ENCODE assay signal across 25 cellular contexts in genomic region chr5:177126771-177127170, GRCh38.
"Had no signal": no experiment of that assay in that cellular context is flagged by ENCODE, and none has a peak within 500 bp of the region (broad histone marks: within the 10 kb centered on the region; RNA-seq: fewer than 3 reads in every experiment).

No MANE protein-coding gene starts in this region.

- H3K4me3 ChIP-seq: left lung, lower lobe of right lung, skin epidermis, stomach, testis, tibial artery, upper lobe of right lung had no signal

- H3K9ac ChIP-seq: parathyroid adenoma had no signal

- H3K9me3 Mint-ChIP-seq: naive thymus-derived CD8-positive, alpha-beta T cell; stimulated activated naive B cell treated with anti-CD40 and anti-IgM and Interleukin-4, amounts not matched to agents 10 μg/mL and 1 μg/mL and 100 μg/mL, for 72 hours had no signal

- H3K36me3 Mint-ChIP-seq: naive thymus-derived CD8-positive, alpha-beta T cell; stimulated activated naive B cell treated with anti-CD40 and anti-IgM and Interleukin-4, amounts not matched to agents 10 μg/mL and 1 μg/mL and 100 μg/mL, for 72 hours had no signal

- H3K27ac ChIP-seq: left lung, lower lobe of right lung, parathyroid adenoma, skin epidermis, stomach, testis, tibial artery, upper lobe of right lung had no signal

- H3K36me3 ChIP-seq: left lung, lower lobe of right lung, stomach, tibial artery, upper lobe of right lung had no signal

- H3K4me3 Mint-ChIP-seq: naive thymus-derived CD8-positive, alpha-beta T cell; nephron; neural crest cell; stimulated activated naive B cell treated with anti-CD40 and anti-IgM and Interleukin-4, amounts not matched to agents 10 μg/mL and 1 μg/mL and 100 μg/mL, for 72 hours had no signal

- DNase-seq: hippocampal formation; left colon; lower lobe of right lung; mammary epithelial cell; mesenchymal stem cell; naive thymus-derived CD8-positive, alpha-beta T cell; nucleus accumbens; stimulated activated CD4-positive, alpha-beta T cell treated with anti-CD3 and anti-CD28 coated beads, Interleukin-4, amount 100 ng/mL, for 24 hours; stimulated activated naive B cell treated with anti-CD40 and anti-IgM and Interleukin-4, amounts not matched to agents 10 μg/mL and 1 μg/mL and 100 μg/mL, for 72 hours; stimulated activated naive CD8-positive, alpha-beta T cell treated with anti-CD3 and anti-CD28 coated beads, Interleukin-15, Interleukin-2, amounts not matched to agents 100 U/mL and 50 U/mL, for 24 hours; stomach; testis; tibial artery; trophoblast cell; upper lobe of right lung had no signal

- H3K9me3 ChIP-seq: left lung, lower lobe of right lung, stomach, testis, tibial artery, upper lobe of right lung had no signal

- H3K27me3 ChIP-seq: left lung, stomach, testis, tibial artery, upper lobe of right lung had no signal

- H2AFZ ChIP-seq: parathyroid adenoma had no signal

- H3K27ac Mint-ChIP-seq: nephron; progenitor cell of endocrine pancreas; stimulated activated naive B cell treated with anti-CD40 and anti-IgM and Interleukin-4, amounts not matched to agents 10 μg/mL and 1 μg/mL and 100 μg/mL, for 72 hours had no signal

- H3K4me1 ChIP-seq: parathyroid adenoma, stomach, testis, tibial artery, upper lobe of right lung had no signal

- ATAC-seq: left colon; left lung; lower lobe of right lung; naive thymus-derived CD8-positive, alpha-beta T cell; right cardiac atrium; sciatic nerve; stimulated activated naive B cell treated with anti-CD40 and anti-IgM and Interleukin-4, amounts not matched to agents 10 μg/mL and 1 μg/mL and 100 μg/mL, for 72 hours; stimulated activated naive CD8-positive, alpha-beta T cell treated with anti-CD3 and anti-CD28 coated beads, Interleukin-15, Interleukin-2, amounts not matched to agents 100 U/mL and 50 U/mL, for 24 hours; upper lobe of right lung had no signal

- FAIRE-seq: keratinocyte, urothelium cell line had no signal
